1 cellular context compared by ENCODE assay signal in the genomic region with DNA sequence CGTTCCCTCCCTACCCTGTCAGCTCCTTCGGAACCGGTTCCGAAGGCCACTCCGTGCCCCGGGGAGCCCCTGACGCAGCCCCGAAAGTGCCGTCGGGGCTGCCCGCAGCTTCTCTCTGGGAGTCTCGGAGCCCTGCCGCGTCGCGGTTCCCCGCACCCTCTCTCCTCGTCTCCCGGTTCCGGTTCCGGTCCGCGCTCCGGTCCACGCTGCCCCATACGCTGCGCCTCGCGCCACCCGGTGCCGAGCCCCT.
A peak's percentile ranks its signal among the peaks of the same experiment; 100 is the strongest.
TF ChIP-seq lines count a peak whose summit lies in the region.

No MANE protein-coding gene starts in this region.

TF ChIP-seq in HepG2, 621 proteins besides CTCF, POLR2A, EP300 and RAD21 (continued from another document and continues in another):
- TF ChIP-seq, protein P1, sequence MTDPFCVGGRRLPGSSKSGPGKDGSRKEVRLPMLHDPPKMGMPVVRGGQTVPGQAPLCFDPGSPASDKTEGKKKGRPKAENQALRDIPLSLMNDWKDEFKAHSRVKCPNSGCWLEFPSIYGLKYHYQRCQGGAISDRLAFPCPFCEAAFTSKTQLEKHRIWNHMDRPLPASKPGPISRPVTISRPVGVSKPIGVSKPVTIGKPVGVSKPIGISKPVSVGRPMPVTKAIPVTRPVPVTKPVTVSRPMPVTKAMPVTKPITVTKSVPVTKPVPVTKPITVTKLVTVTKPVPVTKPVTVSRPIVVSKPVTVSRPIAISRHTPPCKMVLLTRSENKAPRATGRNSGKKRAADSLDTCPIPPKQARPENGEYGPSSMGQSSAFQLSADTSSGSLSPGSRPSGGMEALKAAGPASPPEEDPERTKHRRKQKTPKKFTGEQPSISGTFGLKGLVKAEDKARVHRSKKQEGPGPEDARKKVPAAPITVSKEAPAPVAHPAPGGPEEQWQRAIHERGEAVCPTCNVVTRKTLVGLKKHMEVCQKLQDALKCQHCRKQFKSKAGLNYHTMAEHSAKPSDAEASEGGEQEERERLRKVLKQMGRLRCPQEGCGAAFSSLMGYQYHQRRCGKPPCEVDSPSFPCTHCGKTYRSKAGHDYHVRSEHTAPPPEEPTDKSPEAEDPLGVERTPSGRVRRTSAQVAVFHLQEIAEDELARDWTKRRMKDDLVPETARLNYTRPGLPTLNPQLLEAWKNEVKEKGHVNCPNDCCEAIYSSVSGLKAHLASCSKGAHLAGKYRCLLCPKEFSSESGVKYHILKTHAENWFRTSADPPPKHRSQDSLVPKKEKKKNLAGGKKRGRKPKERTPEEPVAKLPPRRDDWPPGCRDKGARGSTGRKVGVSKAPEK (CRISPR knock-in tag; IDR thresholded peaks at IDR 0.05; ENCODE audit: borderline replicate concordance) = no peak
- TF ChIP-seq, protein P2, sequence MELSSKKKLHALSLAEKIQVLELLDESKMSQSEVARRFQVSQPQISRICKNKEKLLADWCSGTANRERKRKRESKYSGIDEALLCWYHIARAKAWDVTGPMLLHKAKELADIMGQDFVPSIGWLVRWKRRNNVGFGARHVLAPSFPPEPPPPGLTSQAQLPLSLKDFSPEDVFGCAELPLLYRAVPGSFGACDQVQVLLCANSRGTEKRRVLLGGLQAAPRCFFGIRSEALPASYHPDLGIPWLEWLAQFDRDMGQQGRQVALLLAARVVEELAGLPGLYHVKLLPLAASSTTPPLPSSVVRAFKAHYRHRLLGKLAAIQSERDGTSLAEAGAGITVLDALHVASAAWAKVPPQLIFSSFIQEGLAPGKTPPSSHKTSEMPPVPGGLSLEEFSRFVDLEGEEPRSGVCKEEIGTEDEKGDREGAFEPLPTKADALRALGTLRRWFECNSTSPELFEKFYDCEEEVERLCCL (CRISPR knock-in tag; IDR thresholded peaks at IDR 0.05; ENCODE audit: borderline replicate concordance) = no peak
- no peak for TF ChIP-seq MEF2D (CRISPR knock-in tag; IDR thresholded peaks at IDR 0.05)
- TF ChIP-seq JUNB (CRISPR knock-in tag; IDR thresholded peaks at IDR 0.05; ENCODE audit: borderline replicate concordance) = peak; percentile 62
- TF ChIP-seq ZNF552 (CRISPR knock-in tag; IDR thresholded peaks at IDR 0.05; ENCODE audit: borderline replicate concordance) = no peak
- TF ChIP-seq ZNF160 (CRISPR knock-in tag; IDR thresholded peaks at IDR 0.05) = no peak
- TF ChIP-seq, protein P3, sequence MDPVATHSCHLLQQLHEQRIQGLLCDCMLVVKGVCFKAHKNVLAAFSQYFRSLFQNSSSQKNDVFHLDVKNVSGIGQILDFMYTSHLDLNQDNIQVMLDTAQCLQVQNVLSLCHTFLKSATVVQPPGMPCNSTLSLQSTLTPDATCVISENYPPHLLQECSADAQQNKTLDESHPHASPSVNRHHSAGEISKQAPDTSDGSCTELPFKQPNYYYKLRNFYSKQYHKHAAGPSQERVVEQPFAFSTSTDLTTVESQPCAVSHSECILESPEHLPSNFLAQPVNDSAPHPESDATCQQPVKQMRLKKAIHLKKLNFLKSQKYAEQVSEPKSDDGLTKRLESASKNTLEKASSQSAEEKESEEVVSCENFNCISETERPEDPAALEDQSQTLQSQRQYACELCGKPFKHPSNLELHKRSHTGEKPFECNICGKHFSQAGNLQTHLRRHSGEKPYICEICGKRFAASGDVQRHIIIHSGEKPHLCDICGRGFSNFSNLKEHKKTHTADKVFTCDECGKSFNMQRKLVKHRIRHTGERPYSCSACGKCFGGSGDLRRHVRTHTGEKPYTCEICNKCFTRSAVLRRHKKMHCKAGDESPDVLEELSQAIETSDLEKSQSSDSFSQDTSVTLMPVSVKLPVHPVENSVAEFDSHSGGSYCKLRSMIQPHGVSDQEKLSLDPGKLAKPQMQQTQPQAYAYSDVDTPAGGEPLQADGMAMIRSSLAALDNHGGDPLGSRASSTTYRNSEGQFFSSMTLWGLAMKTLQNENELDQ (CRISPR knock-in tag; IDR thresholded peaks at IDR 0.05; ENCODE audit: borderline replicate concordance) = no peak
- 0 out of 2 replicates have a peak, but pooled peaks have one; percentile 25 for TF ChIP-seq ZNF607 (CRISPR knock-in tag; IDR thresholded peaks at IDR 0.05; ENCODE audit: borderline replicate concordance)
- TF ChIP-seq NR2F2 (IDR thresholded peaks at IDR 0.05; ENCODE audit: borderline replicate concordance, low read depth) = no peak
- TF ChIP-seq ZMYM4 (CRISPR knock-in tag; IDR thresholded peaks at IDR 0.05) = no peak
- no peak for TF ChIP-seq HES4 (CRISPR knock-in tag; IDR thresholded peaks at IDR 0.05; ENCODE audit: borderline replicate concordance)
- TF ChIP-seq, protein P4, sequence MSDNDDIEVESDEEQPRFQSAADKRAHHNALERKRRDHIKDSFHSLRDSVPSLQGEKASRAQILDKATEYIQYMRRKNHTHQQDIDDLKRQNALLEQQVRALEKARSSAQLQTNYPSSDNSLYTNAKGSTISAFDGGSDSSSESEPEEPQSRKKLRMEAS (IDR thresholded peaks at IDR 0.05) = peak; percentile 90
- TF ChIP-seq ZNF256 (CRISPR knock-in tag; conservative IDR thresholded peaks at IDR 0.05) = no peak
- TF ChIP-seq FOSL2 (CRISPR knock-in tag; IDR thresholded peaks at IDR 0.05) = no peak
- no peak for TF ChIP-seq PRPF4 (IDR thresholded peaks at IDR 0.05; ENCODE audit: low read depth, low read length, poor library complexity, severe bottlenecking)
- TF ChIP-seq ZBTB38 (CRISPR knock-in tag; IDR thresholded peaks at IDR 0.05) = no peak
- no peak for TF ChIP-seq CBX2 (IDR thresholded peaks at IDR 0.05; ENCODE audit: low read depth, low read length)
- TF ChIP-seq CBX2 (CRISPR knock-in tag; IDR thresholded peaks at IDR 0.05; ENCODE audit: low read depth) = 0 out of 2 replicates have a peak, but pooled peaks have one; percentile 12
- TF ChIP-seq, protein P5, sequence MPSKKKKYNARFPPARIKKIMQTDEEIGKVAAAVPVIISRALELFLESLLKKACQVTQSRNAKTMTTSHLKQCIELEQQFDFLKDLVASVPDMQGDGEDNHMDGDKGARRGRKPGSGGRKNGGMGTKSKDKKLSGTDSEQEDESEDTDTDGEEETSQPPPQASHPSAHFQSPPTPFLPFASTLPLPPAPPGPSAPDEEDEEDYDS (CRISPR knock-in tag; IDR thresholded peaks at IDR 0.05) = no peak
- TF ChIP-seq BCL6 (CRISPR knock-in tag; IDR thresholded peaks at IDR 0.05) = 0 out of 2 replicates have a peak, but pooled peaks have one; percentile 5
- no peak for TF ChIP-seq ZNF674 (CRISPR knock-in tag; IDR thresholded peaks at IDR 0.05; ENCODE audit: low read depth)
- TF ChIP-seq MTA3 (CRISPR knock-in tag; IDR thresholded peaks at IDR 0.05) = no peak
- TF ChIP-seq FIP1L1 (IDR thresholded peaks at IDR 0.05; ENCODE audit: borderline replicate concordance, insufficient read depth, low read depth, low read length) = no peak
- no peak for TF ChIP-seq TEAD3 (CRISPR knock-in tag; optimal IDR thresholded peaks at IDR 0.05; ENCODE audit: borderline replicate concordance)
- TF ChIP-seq SMYD3 (CRISPR knock-in tag; IDR thresholded peaks at IDR 0.05) = no peak
- TF ChIP-seq KLF9 (CRISPR knock-in tag; IDR thresholded peaks at IDR 0.05; ENCODE audit: low read depth) = no peak
- no peak for TF ChIP-seq TCF12 (IDR thresholded peaks at IDR 0.05)
- 0 out of 2 replicates have a peak, but pooled peaks have one; percentile 35 for TF ChIP-seq TCF12 (CRISPR knock-in tag; IDR thresholded peaks at IDR 0.05)
- TF ChIP-seq KLF6 (CRISPR knock-in tag; IDR thresholded peaks at IDR 0.05) = no peak
- TF ChIP-seq, protein P6, sequence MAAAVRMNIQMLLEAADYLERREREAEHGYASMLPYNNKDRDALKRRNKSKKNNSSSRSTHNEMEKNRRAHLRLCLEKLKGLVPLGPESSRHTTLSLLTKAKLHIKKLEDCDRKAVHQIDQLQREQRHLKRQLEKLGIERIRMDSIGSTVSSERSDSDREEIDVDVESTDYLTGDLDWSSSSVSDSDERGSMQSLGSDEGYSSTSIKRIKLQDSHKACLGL (CRISPR knock-in tag; IDR thresholded peaks at IDR 0.05) = peak; percentile 92
- TF ChIP-seq, protein P7, sequence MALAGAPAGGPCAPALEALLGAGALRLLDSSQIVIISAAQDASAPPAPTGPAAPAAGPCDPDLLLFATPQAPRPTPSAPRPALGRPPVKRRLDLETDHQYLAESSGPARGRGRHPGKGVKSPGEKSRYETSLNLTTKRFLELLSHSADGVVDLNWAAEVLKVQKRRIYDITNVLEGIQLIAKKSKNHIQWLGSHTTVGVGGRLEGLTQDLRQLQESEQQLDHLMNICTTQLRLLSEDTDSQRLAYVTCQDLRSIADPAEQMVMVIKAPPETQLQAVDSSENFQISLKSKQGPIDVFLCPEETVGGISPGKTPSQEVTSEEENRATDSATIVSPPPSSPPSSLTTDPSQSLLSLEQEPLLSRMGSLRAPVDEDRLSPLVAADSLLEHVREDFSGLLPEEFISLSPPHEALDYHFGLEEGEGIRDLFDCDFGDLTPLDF (CRISPR knock-in tag; IDR thresholded peaks at IDR 0.05) = no peak
- TF ChIP-seq TP53 (CRISPR knock-in tag; conservative IDR thresholded peaks at IDR 0.05) = 0 out of 2 replicates have a peak, but pooled peaks have one; percentile 78
- peak; percentile 27; the same call in 1 of the 2 replicates for TF ChIP-seq ZNF616 (CRISPR knock-in tag; IDR thresholded peaks at IDR 0.05; ENCODE audit: low read depth)
- TF ChIP-seq ZNF20 (CRISPR knock-in tag; IDR thresholded peaks at IDR 0.05) = peak; percentile 73; the same call in 1 of the 2 replicates
- TF ChIP-seq, protein P8, sequence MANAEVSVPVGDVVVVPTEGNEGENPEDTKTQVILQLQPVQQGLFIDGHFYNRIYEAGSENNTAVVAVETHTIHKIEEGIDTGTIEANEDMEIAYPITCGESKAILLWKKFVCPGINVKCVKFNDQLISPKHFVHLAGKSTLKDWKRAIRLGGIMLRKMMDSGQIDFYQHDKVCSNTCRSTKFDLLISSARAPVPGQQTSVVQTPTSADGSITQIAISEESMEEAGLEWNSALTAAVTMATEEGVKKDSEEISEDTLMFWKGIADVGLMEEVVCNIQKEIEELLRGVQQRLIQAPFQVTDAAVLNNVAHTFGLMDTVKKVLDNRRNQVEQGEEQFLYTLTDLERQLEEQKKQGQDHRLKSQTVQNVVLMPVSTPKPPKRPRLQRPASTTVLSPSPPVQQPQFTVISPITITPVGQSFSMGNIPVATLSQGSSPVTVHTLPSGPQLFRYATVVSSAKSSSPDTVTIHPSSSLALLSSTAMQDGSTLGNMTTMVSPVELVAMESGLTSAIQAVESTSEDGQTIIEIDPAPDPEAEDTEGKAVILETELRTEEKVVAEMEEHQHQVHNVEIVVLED (CRISPR knock-in tag; IDR thresholded peaks at IDR 0.05; ENCODE audit: borderline replicate concordance) = peak; percentile 27; the same call in 1 of the 2 replicates
- TF ChIP-seq, protein P9, sequence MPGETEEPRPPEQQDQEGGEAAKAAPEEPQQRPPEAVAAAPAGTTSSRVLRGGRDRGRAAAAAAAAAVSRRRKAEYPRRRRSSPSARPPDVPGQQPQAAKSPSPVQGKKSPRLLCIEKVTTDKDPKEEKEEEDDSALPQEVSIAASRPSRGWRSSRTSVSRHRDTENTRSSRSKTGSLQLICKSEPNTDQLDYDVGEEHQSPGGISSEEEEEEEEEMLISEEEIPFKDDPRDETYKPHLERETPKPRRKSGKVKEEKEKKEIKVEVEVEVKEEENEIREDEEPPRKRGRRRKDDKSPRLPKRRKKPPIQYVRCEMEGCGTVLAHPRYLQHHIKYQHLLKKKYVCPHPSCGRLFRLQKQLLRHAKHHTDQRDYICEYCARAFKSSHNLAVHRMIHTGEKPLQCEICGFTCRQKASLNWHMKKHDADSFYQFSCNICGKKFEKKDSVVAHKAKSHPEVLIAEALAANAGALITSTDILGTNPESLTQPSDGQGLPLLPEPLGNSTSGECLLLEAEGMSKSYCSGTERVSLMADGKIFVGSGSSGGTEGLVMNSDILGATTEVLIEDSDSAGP (CRISPR knock-in tag; IDR thresholded peaks at IDR 0.05; ENCODE audit: borderline replicate concordance) = no peak
- TF ChIP-seq KAT8 (CRISPR knock-in tag; IDR thresholded peaks at IDR 0.05) = no peak
- TF ChIP-seq, protein P10, sequence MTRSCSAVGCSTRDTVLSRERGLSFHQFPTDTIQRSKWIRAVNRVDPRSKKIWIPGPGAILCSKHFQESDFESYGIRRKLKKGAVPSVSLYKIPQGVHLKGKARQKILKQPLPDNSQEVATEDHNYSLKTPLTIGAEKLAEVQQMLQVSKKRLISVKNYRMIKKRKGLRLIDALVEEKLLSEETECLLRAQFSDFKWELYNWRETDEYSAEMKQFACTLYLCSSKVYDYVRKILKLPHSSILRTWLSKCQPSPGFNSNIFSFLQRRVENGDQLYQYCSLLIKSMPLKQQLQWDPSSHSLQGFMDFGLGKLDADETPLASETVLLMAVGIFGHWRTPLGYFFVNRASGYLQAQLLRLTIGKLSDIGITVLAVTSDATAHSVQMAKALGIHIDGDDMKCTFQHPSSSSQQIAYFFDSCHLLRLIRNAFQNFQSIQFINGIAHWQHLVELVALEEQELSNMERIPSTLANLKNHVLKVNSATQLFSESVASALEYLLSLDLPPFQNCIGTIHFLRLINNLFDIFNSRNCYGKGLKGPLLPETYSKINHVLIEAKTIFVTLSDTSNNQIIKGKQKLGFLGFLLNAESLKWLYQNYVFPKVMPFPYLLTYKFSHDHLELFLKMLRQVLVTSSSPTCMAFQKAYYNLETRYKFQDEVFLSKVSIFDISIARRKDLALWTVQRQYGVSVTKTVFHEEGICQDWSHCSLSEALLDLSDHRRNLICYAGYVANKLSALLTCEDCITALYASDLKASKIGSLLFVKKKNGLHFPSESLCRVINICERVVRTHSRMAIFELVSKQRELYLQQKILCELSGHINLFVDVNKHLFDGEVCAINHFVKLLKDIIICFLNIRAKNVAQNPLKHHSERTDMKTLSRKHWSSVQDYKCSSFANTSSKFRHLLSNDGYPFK (CRISPR knock-in tag; IDR thresholded peaks at IDR 0.05; ENCODE audit: borderline replicate concordance) = no peak
- TF ChIP-seq, protein P11, sequence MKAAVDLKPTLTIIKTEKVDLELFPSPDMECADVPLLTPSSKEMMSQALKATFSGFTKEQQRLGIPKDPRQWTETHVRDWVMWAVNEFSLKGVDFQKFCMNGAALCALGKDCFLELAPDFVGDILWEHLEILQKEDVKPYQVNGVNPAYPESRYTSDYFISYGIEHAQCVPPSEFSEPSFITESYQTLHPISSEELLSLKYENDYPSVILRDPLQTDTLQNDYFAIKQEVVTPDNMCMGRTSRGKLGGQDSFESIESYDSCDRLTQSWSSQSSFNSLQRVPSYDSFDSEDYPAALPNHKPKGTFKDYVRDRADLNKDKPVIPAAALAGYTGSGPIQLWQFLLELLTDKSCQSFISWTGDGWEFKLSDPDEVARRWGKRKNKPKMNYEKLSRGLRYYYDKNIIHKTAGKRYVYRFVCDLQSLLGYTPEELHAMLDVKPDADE (CRISPR knock-in tag; IDR thresholded peaks at IDR 0.05) = no peak
- TF ChIP-seq, protein P12, sequence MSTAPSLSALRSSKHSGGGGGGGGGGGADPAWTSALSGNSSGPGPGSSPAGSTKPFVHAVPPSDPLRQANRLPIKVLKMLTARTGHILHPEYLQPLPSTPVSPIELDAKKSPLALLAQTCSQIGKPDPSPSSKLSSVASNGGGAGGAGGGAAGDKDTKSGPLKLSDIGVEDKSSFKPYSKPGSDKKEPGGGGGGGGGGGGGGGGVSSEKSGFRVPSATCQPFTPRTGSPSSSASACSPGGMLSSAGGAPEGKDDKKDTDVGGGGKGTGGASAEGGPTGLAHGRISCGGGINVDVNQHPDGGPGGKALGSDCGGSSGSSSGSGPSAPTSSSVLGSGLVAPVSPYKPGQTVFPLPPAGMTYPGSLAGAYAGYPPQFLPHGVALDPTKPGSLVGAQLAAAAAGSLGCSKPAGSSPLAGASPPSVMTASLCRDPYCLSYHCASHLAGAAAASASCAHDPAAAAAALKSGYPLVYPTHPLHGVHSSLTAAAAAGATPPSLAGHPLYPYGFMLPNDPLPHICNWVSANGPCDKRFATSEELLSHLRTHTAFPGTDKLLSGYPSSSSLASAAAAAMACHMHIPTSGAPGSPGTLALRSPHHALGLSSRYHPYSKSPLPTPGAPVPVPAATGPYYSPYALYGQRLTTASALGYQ (CRISPR knock-in tag; IDR thresholded peaks at IDR 0.05) = no peak
- no peak for TF ChIP-seq PPARG (CRISPR knock-in tag; conservative IDR thresholded peaks at IDR 0.05)
- TF ChIP-seq PAF1 (CRISPR knock-in tag; IDR thresholded peaks at IDR 0.05) = no peak
- no peak for TF ChIP-seq ZNF530 (CRISPR knock-in tag; IDR thresholded peaks at IDR 0.05; ENCODE audit: low read depth)
- no peak for TF ChIP-seq FOXP1 (IDR thresholded peaks at IDR 0.05)
- TF ChIP-seq FOXP1 (CRISPR knock-in tag; IDR thresholded peaks at IDR 0.05) = no peak
